In the genomic region with DNA sequence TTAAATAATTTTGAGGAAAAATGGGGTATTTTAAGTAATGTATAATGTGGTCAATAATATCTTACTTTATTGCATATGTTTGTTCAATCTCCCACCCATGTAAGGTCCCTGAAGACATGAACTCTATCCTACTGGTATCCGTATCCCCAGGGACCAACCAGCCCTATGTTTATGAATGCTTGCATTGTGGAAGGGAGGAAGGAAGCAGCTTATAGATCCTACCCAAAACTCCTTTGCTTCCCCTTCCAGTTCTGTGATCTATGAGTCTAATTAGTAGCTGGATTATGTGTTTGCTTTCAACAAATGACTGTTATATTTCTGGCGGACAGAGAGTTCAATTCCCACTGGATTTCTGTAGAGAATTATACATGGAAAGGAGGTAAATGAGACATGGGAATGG, we compare ENCODE assay signal across 14 cellular contexts. TPM values are rescaled to one million over a fixed set of nuclear protein-coding genes. Genes with fewer than 3 reads are reported as not detected.
DNase-seq lines count a peak whose midpoint lies in the region; ATAC-seq and TF ChIP-seq lines count a peak whose summit lies in the region.
"Had no signal": no experiment of that assay in that cellular context is flagged by ENCODE, and none has a peak within 500 bp of the region (broad histone marks: within the 10 kb centered on the region; RNA-seq: fewer than 3 reads in every experiment).

No MANE protein-coding gene starts in this region.

- H3K36me3 Mint-ChIP-seq in T-helper 2 cell treated with Interferon-gamma antibody and Interleukin-4, amounts not matched to agents 5 μg/mL and 100 μg/mL, for 36 hours (ENCODE audit: low read depth) = peaks cover 52% of the 10 kb centered on the region
- peaks cover 55% of the 10 kb centered on the region for H3K36me3 Mint-ChIP-seq in activated T-helper 2 cell treated with anti-CD3 and anti-CD28 coated beads, Interferon-gamma antibody, Interleukin-2, Interleukin-4, amounts not matched to agents 10 μg/mL and 5 μg/mL and 100 μg/mL, durations not matched to agents 14 hours and 24 hours and 36 hours (ENCODE audit: low read depth)
- H3K36me3 Mint-ChIP-seq in nephron (ENCODE audit: low read depth) = peaks cover 10% of the 10 kb centered on the region

- H3K36me3 ChIP-seq in Karpas-422 (ENCODE audit: insufficient read depth, low read length) = peaks cover 39% of the 10 kb centered on the region
- H3K36me3 ChIP-seq: esophagus muscularis mucosa, thoracic aorta had no signal

- no peaks in the 10 kb centered on the region for H3K9me3 ChIP-seq in Karpas-422 (ENCODE audit: low read length)
- H3K9me3 ChIP-seq: esophagus muscularis mucosa, thoracic aorta had no signal

- H3K4me1 Mint-ChIP-seq in T-helper 2 cell treated with Interferon-gamma antibody and Interleukin-4, amounts not matched to agents 5 μg/mL and 100 μg/mL, for 36 hours (ENCODE audit: low read depth) = peaks cover 36% of the 10 kb centered on the region
- peaks cover 45% of the 10 kb centered on the region for H3K4me1 Mint-ChIP-seq in activated T-helper 2 cell treated with anti-CD3 and anti-CD28 coated beads, Interferon-gamma antibody, Interleukin-2, Interleukin-4, amounts not matched to agents 10 μg/mL and 5 μg/mL and 100 μg/mL, durations not matched to agents 14 hours and 24 hours and 36 hours (ENCODE audit: low read depth)
- peaks cover 15% of the 10 kb centered on the region for H3K4me1 Mint-ChIP-seq in nephron

- H3K4me3 ChIP-seq in Karpas-422 (ENCODE audit: low read length) = 0 out of 2 replicates have a peak overlapping the region, but pooled peaks have one; percentile 3

- intact Hi-C loops in activated T-helper 2 cell treated with anti-CD3 and anti-CD28 coated beads, Interferon-gamma antibody, Interleukin-2, Interleukin-4, amounts not matched to agents 10 μg/mL and 5 μg/mL and 100 μg/mL, durations not matched to agents 14 hours and 24 hours and 36 hours (cut with micrococcal nuclease) = loop anchor here (5.0 kb wide), 1 partner anchor 37 kb away; no protein-coding TSS in a partner anchor

- H3K9me3 Mint-ChIP-seq in T-helper 2 cell treated with Interferon-gamma antibody and Interleukin-4, amounts not matched to agents 5 μg/mL and 100 μg/mL, for 36 hours = no peaks in the 10 kb centered on the region
- no peaks in the 10 kb centered on the region for H3K9me3 Mint-ChIP-seq in activated T-helper 2 cell treated with anti-CD3 and anti-CD28 coated beads, Interferon-gamma antibody, Interleukin-2, Interleukin-4, amounts not matched to agents 10 μg/mL and 5 μg/mL and 100 μg/mL, durations not matched to agents 14 hours and 24 hours and 36 hours
- no peaks in the 10 kb centered on the region for H3K9me3 Mint-ChIP-seq in nephron

- H3K27me3 Mint-ChIP-seq in T-helper 2 cell treated with Interferon-gamma antibody and Interleukin-4, amounts not matched to agents 5 μg/mL and 100 μg/mL, for 36 hours (ENCODE audit: low read depth) = no peaks in the 10 kb centered on the region
- no peaks in the 10 kb centered on the region for H3K27me3 Mint-ChIP-seq in activated T-helper 2 cell treated with anti-CD3 and anti-CD28 coated beads, Interferon-gamma antibody, Interleukin-2, Interleukin-4, amounts not matched to agents 10 μg/mL and 5 μg/mL and 100 μg/mL, durations not matched to agents 14 hours and 24 hours and 36 hours (ENCODE audit: low read depth)
- no peaks in the 10 kb centered on the region for H3K27me3 Mint-ChIP-seq in nephron (ENCODE audit: low read depth)

- peaks cover 34% of the 10 kb centered on the region for H3K4me1 ChIP-seq in Karpas-422 (ENCODE audit: low read length)
- H3K4me1 ChIP-seq: parathyroid adenoma had no signal

- H3K27ac ChIP-seq in Karpas-422 (ENCODE audit: low read length) = peak overlapping the region; percentile 83
- H3K27ac ChIP-seq: parathyroid adenoma had no signal

- H3K27me3 ChIP-seq in Karpas-422 (ENCODE audit: low read length) = no peaks in the 10 kb centered on the region
- H3K27me3 ChIP-seq: esophagus muscularis mucosa had no signal

- TF ChIP-seq CTCF in nephron (IDR thresholded peaks at IDR 0.05; ENCODE audit: unreplicated experiment in 3 of 3) = no peak
- no peak for TF ChIP-seq CTCF in GM13977 (IDR thresholded peaks at IDR 0.05; ENCODE audit: extremely low read depth, insufficient read depth, missing control alignments)

- no peak overlapping the region for H2AFZ ChIP-seq in Karpas-422 (ENCODE audit: low read length)

- peak overlapping the region; percentile 4; the same call in 1 of the 2 replicates for H3K9ac ChIP-seq in Karpas-422 (ENCODE audit: low read length)
- H3K9ac ChIP-seq: parathyroid adenoma had no signal

- no peak for ATAC-seq in GM21528 (IDR thresholded peaks at IDR 0.05; ENCODE audit: low FRiP score, unreplicated experiment)
- ATAC-seq: left ventricle myocardium superior had no signal

- no peaks in the 10 kb centered on the region for H4K20me1 ChIP-seq in Karpas-422 (ENCODE audit: insufficient read depth, low read depth, low read length)

- peak overlapping the region; percentile 82 for H3K4me2 ChIP-seq in Karpas-422 (ENCODE audit: low read depth, low read length, poor library complexity, severe bottlenecking)

- no peak for DNase-seq in T-helper 2 cell treated with Interferon-gamma antibody and Interleukin-4, amounts not matched to agents 5 μg/mL and 100 μg/mL, for 36 hours (ENCODE audit: low spot score)
- DNase-seq in T-helper 2 cell (no peak), Karpas-422 (no peak), GM13977 (ENCODE audit: low spot score) (no peak), cortex of kidney (lab: John Stamatoyannopoulos, UW) (no peak)
- DNase-seq in activated T-helper 2 cell treated with anti-CD3 and anti-CD28 coated beads, Interferon-gamma antibody, Interleukin-2, Interleukin-4, amounts not matched to agents 10 μg/mL and 5 μg/mL and 100 μg/mL, durations not matched to agents 14 hours and 24 hours and 36 hours (ENCODE audit: low spot score) = no peak
- DNase-seq: DMS153, left ventricle myocardium superior, SW 1271 had no signal

- H3K27ac Mint-ChIP-seq in T-helper 2 cell treated with Interferon-gamma antibody and Interleukin-4, amounts not matched to agents 5 μg/mL and 100 μg/mL, for 36 hours = peak overlapping the region; percentile 77
- H3K27ac Mint-ChIP-seq in activated T-helper 2 cell treated with anti-CD3 and anti-CD28 coated beads, Interferon-gamma antibody, Interleukin-2, Interleukin-4, amounts not matched to agents 10 μg/mL and 5 μg/mL and 100 μg/mL, durations not matched to agents 14 hours and 24 hours and 36 hours = peak overlapping the region; percentile 61
- H3K27ac Mint-ChIP-seq in nephron = peak overlapping the region; percentile 21 to 41 (median 29)

- in situ Hi-C loops in GM13977 (cut with MboI; ENCODE audit: low pct_unique_long_range_greater_than_20kb, low sequenced_read_pairs, unreplicated experiment) = no loop called here

- H3K79me2 ChIP-seq in Karpas-422 (ENCODE audit: low read length) = peaks cover 32% of the 10 kb centered on the region
- H3K79me2 ChIP-seq: parathyroid adenoma had no signal

- no peaks in the 10 kb centered on the region for H3K9me2 ChIP-seq in Karpas-422 (replicated peaks; ENCODE audit: insufficient read depth, low read length)

- peak overlapping the region; percentile 51 for H3K4me3 Mint-ChIP-seq in T-helper 2 cell treated with Interferon-gamma antibody and Interleukin-4, amounts not matched to agents 5 μg/mL and 100 μg/mL, for 36 hours
- peak overlapping the region; percentile 23 for H3K4me3 Mint-ChIP-seq in activated T-helper 2 cell treated with anti-CD3 and anti-CD28 coated beads, Interferon-gamma antibody, Interleukin-2, Interleukin-4, amounts not matched to agents 10 μg/mL and 5 μg/mL and 100 μg/mL, durations not matched to agents 14 hours and 24 hours and 36 hours (ENCODE audit: low read depth)
- peak overlapping the region; percentile 22 to 46 (median 32) for H3K4me3 Mint-ChIP-seq in nephron

RNA-seq across cellular contexts. Expression of a gene that starts 45.6 kb away (rescaled TPM):
- total RNA-seq in Karpas-422 (2014; rRNA removed; shearing (Covaris generic); ENCODE audit: low replicate concordance) = 81.7 and 94.6 TPM in 2 replicates
- total RNA-seq in activated T-helper 2 cell treated with anti-CD3 and anti-CD28 coated beads, Interferon-gamma antibody, Interleukin-2, Interleukin-4, amounts not matched to agents 10 μg/mL and 5 μg/mL and 100 μg/mL, durations not matched to agents 14 hours and 24 hours and 36 hours = 67.6 and 68.4 TPM in 2 replicates
